Comparison of ENCODE assay signal across 22 cellular contexts in the genomic region with DNA sequence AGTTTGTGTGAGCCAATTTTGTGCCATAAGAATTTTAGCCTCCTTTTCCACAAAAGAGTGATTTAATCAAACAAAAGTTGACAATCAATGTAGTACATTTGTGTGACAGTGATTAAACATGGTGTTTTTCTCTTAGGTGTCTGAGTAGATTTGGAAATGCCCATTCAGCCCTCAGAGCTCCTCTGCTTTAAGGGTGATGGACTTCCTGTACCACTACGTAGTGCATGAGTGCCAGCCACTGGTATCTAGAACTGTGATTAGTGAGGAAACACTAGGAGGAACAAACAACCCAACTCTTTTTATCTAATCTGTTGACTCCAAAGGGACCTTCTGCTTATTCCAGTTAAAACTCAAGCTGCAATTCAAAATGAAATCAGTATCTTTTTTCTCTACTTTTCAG.
"Had no signal": no experiment of that assay in that cellular context is flagged by ENCODE, and none has a peak within 500 bp of the region (broad histone marks: within the 10 kb centered on the region; RNA-seq: fewer than 3 reads in every experiment).

No MANE protein-coding gene starts in this region.

- H3K4me2 ChIP-seq: neural progenitor cell had no signal

- H3K9me3 ChIP-seq: mucosa of descending colon, right lobe of liver, thoracic aorta, tibial nerve, upper lobe of left lung had no signal

- H3K79me2 ChIP-seq: parathyroid adenoma had no signal

- H2AFZ ChIP-seq: neural progenitor cell, parathyroid adenoma had no signal

- ATAC-seq: effector memory CD8-positive, alpha-beta T cell; left lobe of liver; mucosa of descending colon; right lobe of liver; stimulated activated naive B cell treated with anti-CD40 and anti-IgM and Interleukin-4, amounts not matched to agents 10 μg/mL and 1 μg/mL and 100 μg/mL, for 72 hours had no signal

- FAIRE-seq: endometrium, frontal cortex, kidney, small intestine, urothelium cell line had no signal

- DNase-seq: cortex of kidney; effector memory CD8-positive, alpha-beta T cell; erythroblast; head of caudate nucleus; kidney; mucosa of descending colon; naive B cell; right lobe of liver; small intestine; stimulated activated CD4-positive, alpha-beta T cell treated with anti-CD3 and anti-CD28 coated beads, Interleukin-15, amount 100 ng/mL, for 24 hours; stimulated activated CD4-positive, alpha-beta T cell treated with anti-CD3 and anti-CD28 coated beads, Interleukin-2, amount 100 ng/mL, for 48 hours; stimulated activated naive B cell treated with anti-CD40 and anti-IgM and Interleukin-4, amounts not matched to agents 10 μg/mL and 1 μg/mL and 100 μg/mL, for 72 hours; upper lobe of left lung had no signal

- H3K4me1 ChIP-seq: parathyroid adenoma, right lobe of liver, tibial nerve, upper lobe of left lung had no signal

- H3K36me3 ChIP-seq: right lobe of liver, thoracic aorta, tibial nerve, upper lobe of left lung had no signal

- H3K9ac ChIP-seq: neural progenitor cell, parathyroid adenoma had no signal

- H3K27me3 ChIP-seq: neural progenitor cell, right lobe of liver, tibial nerve, upper lobe of left lung had no signal

- H3K4me3 ChIP-seq: lung, mucosa of descending colon, neural progenitor cell, right lobe of liver, thoracic aorta, tibial nerve, upper lobe of left lung had no signal

- H3K27ac ChIP-seq: neural progenitor cell, parathyroid adenoma, right lobe of liver, thoracic aorta, tibial nerve, upper lobe of left lung had no signal
